ENCODE assay signal across 1 cellular context in genomic region chr16:50804290-50804907, GRCh38.
TF ChIP-seq lines count a peak whose summit lies in the region.

No MANE protein-coding gene starts in this region.

TF ChIP-seq in HepG2, 621 proteins besides CTCF, POLR2A, EP300 and RAD21 (continued from another document and continues in another):
- TF ChIP-seq, protein P1, sequence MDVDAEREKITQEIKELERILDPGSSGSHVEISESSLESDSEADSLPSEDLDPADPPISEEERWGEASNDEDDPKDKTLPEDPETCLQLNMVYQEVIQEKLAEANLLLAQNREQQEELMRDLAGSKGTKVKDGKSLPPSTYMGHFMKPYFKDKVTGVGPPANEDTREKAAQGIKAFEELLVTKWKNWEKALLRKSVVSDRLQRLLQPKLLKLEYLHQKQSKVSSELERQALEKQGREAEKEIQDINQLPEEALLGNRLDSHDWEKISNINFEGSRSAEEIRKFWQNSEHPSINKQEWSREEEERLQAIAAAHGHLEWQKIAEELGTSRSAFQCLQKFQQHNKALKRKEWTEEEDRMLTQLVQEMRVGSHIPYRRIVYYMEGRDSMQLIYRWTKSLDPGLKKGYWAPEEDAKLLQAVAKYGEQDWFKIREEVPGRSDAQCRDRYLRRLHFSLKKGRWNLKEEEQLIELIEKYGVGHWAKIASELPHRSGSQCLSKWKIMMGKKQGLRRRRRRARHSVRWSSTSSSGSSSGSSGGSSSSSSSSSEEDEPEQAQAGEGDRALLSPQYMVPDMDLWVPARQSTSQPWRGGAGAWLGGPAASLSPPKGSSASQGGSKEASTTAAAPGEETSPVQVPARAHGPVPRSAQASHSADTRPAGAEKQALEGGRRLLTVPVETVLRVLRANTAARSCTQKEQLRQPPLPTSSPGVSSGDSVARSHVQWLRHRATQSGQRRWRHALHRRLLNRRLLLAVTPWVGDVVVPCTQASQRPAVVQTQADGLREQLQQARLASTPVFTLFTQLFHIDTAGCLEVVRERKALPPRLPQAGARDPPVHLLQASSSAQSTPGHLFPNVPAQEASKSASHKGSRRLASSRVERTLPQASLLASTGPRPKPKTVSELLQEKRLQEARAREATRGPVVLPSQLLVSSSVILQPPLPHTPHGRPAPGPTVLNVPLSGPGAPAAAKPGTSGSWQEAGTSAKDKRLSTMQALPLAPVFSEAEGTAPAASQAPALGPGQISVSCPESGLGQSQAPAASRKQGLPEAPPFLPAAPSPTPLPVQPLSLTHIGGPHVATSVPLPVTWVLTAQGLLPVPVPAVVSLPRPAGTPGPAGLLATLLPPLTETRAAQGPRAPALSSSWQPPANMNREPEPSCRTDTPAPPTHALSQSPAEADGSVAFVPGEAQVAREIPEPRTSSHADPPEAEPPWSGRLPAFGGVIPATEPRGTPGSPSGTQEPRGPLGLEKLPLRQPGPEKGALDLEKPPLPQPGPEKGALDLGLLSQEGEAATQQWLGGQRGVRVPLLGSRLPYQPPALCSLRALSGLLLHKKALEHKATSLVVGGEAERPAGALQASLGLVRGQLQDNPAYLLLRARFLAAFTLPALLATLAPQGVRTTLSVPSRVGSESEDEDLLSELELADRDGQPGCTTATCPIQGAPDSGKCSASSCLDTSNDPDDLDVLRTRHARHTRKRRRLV (CRISPR knock-in tag; IDR thresholded peaks at IDR 0.05): no peak
- TF ChIP-seq ATM (IDR thresholded peaks at IDR 0.05; ENCODE audit: borderline replicate concordance): no peak
- no peak for TF ChIP-seq ZNF549 (CRISPR knock-in tag; IDR thresholded peaks at IDR 0.05)
- no peak for TF ChIP-seq IKZF1 (IDR thresholded peaks at IDR 0.05)
- TF ChIP-seq U2AF2 (IDR thresholded peaks at IDR 0.05; ENCODE audit: low read depth, low read length): no peak
- TF ChIP-seq PAF1 (CRISPR knock-in tag; IDR thresholded peaks at IDR 0.05): no peak
- peak; percentile 97 for TF ChIP-seq KDM6A (CRISPR knock-in tag; IDR thresholded peaks at IDR 0.05; ENCODE audit: low read depth)
- TF ChIP-seq TARDBP (CRISPR knock-in tag; IDR thresholded peaks at IDR 0.05): peak; percentile 87; the same call in 1 of the 2 replicates
- no peak for TF ChIP-seq ZSCAN12 (CRISPR knock-in tag; IDR thresholded peaks at IDR 0.05)
- TF ChIP-seq IRF1 (CRISPR knock-in tag; IDR thresholded peaks at IDR 0.05; ENCODE audit: low read depth): no peak
- peak; percentile 79; the same call in 1 of the 2 replicates for TF ChIP-seq ZNF580 (CRISPR knock-in tag; IDR thresholded peaks at IDR 0.05; ENCODE audit: borderline replicate concordance, low read depth)
- no peak for TF ChIP-seq TFDP1 (CRISPR knock-in tag; IDR thresholded peaks at IDR 0.05; ENCODE audit: borderline replicate concordance)
- no peak; the same call in 1 of the 2 replicates for TF ChIP-seq GTF3A (CRISPR knock-in tag; conservative IDR thresholded peaks at IDR 0.05)
- no peak; the same call in 1 of the 2 replicates for TF ChIP-seq ZNF34 (CRISPR knock-in tag; IDR thresholded peaks at IDR 0.05; ENCODE audit: borderline replicate concordance)
- peak; percentile 50; the same call in 1 of the 2 replicates for TF ChIP-seq NFYB (CRISPR knock-in tag; IDR thresholded peaks at IDR 0.05)
- TF ChIP-seq ZKSCAN8 (CRISPR knock-in tag; IDR thresholded peaks at IDR 0.05; ENCODE audit: borderline replicate concordance): 0 out of 2 replicates have a peak, but pooled peaks have one; percentile 37
- TF ChIP-seq SMAD3 (CRISPR knock-in tag; IDR thresholded peaks at IDR 0.05): no peak
- no peak for TF ChIP-seq MXD1 (CRISPR knock-in tag; IDR thresholded peaks at IDR 0.05)
- no peak for TF ChIP-seq MED8 (CRISPR knock-in tag; IDR thresholded peaks at IDR 0.05; ENCODE audit: insufficient replicate concordance)
- peak; percentile 78 for TF ChIP-seq TBX2 (CRISPR knock-in tag; IDR thresholded peaks at IDR 0.05; ENCODE audit: borderline replicate concordance)
- TF ChIP-seq, protein P2, sequence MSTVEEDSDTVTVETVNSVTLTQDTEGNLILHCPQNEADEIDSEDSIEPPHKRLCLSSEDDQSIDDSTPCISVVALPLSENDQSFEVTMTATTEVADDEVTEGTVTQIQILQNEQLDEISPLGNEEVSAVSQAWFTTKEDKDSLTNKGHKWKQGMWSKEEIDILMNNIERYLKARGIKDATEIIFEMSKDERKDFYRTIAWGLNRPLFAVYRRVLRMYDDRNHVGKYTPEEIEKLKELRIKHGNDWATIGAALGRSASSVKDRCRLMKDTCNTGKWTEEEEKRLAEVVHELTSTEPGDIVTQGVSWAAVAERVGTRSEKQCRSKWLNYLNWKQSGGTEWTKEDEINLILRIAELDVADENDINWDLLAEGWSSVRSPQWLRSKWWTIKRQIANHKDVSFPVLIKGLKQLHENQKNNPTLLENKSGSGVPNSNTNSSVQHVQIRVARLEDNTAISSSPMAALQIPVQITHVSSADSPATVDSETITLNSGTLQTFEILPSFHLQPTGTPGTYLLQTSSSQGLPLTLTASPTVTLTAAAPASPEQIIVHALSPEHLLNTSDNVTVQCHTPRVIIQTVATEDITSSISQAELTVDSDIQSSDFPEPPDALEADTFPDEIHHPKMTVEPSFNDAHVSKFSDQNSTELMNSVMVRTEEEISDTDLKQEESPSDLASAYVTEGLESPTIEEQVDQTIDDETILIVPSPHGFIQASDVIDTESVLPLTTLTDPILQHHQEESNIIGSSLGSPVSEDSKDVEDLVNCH (CRISPR knock-in tag; IDR thresholded peaks at IDR 0.05): no peak
- no peak for TF ChIP-seq ZBTB40 (IDR thresholded peaks at IDR 0.05)
- TF ChIP-seq ZBTB40 (CRISPR knock-in tag; IDR thresholded peaks at IDR 0.05): no peak
- TF ChIP-seq HMG20A (CRISPR knock-in tag; IDR thresholded peaks at IDR 0.05; ENCODE audit: borderline replicate concordance): peak; percentile 52; the same call in 1 of the 2 replicates
- 0 out of 2 replicates have a peak, but pooled peaks have one; percentile 29 for TF ChIP-seq HIC2 (CRISPR knock-in tag; IDR thresholded peaks at IDR 0.05; ENCODE audit: low read depth)
- TF ChIP-seq, protein P3, sequence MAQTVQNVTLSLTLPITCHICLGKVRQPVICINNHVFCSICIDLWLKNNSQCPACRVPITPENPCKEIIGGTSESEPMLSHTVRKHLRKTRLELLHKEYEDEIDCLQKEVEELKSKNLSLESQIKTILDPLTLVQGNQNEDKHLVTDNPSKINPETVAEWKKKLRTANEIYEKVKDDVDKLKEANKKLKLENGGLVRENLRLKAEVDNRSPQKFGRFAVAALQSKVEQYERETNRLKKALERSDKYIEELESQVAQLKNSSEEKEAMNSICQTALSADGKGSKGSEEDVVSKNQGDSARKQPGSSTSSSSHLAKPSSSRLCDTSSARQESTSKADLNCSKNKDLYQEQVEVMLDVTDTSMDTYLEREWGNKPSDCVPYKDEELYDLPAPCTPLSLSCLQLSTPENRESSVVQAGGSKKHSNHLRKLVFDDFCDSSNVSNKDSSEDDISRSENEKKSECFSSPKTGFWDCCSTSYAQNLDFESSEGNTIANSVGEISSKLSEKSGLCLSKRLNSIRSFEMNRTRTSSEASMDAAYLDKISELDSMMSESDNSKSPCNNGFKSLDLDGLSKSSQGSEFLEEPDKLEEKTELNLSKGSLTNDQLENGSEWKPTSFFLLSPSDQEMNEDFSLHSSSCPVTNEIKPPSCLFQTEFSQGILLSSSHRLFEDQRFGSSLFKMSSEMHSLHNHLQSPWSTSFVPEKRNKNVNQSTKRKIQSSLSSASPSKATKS (CRISPR knock-in tag; IDR thresholded peaks at IDR 0.05): no peak
- peak; percentile 36; the same call in 1 of the 2 replicates for TF ChIP-seq ZNF3 (CRISPR knock-in tag; IDR thresholded peaks at IDR 0.05)
- TF ChIP-seq ZNF780A (CRISPR knock-in tag; IDR thresholded peaks at IDR 0.05): no peak
- TF ChIP-seq, protein P4, sequence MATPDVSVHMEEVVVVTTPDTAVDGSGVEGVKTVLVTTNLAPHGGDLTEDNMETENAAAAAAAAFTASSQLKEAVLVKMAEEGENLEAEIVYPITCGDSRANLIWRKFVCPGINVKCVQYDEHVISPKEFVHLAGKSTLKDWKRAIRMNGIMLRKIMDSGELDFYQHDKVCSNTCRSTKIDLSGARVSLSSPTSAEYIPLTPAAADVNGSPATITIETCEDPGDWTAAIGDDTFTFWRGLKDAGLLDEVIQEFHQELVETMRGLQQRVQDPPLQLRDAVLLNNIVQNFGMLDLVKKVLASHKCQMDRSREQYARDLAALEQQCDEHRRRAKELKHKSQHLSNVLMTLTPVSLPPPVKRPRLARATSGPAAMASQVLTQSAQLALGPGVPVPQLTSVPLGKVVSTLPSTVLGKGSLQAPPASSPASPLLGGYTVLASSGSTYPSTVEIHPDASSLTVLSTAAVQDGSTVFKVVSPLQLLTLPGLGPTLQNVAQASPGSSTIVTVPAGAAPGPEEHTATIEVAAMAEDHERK (CRISPR knock-in tag; IDR thresholded peaks at IDR 0.05; ENCODE audit: low read depth): no peak
